In genomic region chr14:19796520-19797108, GRCh38 we compare ENCODE assay signal across 7 cellular contexts. TPM values are rescaled to one million over a fixed set of nuclear protein-coding genes. Genes with fewer than 3 reads are reported as not detected.
DNase-seq lines count a peak whose midpoint lies in the region; TF ChIP-seq lines count a peak whose summit lies in the region.
"Not testable (repeated sequence)": the region's sequence is repeated elsewhere in the genome, so short reads cannot be mapped to it uniquely, and the experiment has no call there.
"Had no signal": no experiment of that assay in that cellular context is flagged by ENCODE, and none has a peak within 500 bp of the region (broad histone marks: within the 10 kb centered on the region; RNA-seq: fewer than 3 reads in every experiment).

No MANE protein-coding gene starts in this region.

- not testable (repeated sequence) for H4K20me1 ChIP-seq in OCI-LY3 (ENCODE audit: insufficient read depth, low read length); SK-N-SH (ENCODE audit: insufficient read depth)

- H3K9me3 ChIP-seq in OCI-LY3 (ENCODE audit: insufficient read depth, low read length); SK-N-SH: not testable (repeated sequence)

- H3K9me3 Mint-ChIP-seq in MCF 10A (ENCODE audit: unreplicated experiment): not testable (repeated sequence)

- H3K27me3 ChIP-seq in OCI-LY3 (ENCODE audit: low read depth, low read length); SK-N-SH (ENCODE audit: insufficient read depth): not testable (repeated sequence)

- intact Hi-C loops in MCF 10A (cut with micrococcal nuclease): not testable (repeated sequence)

- H3K27me3 Mint-ChIP-seq in MCF 10A (ENCODE audit: insufficient read depth, unreplicated experiment): not testable (repeated sequence)

- TF ChIP-seq RAD21 in SK-N-SH (IDR thresholded peaks at IDR 0.05; ENCODE audit: low read length): not testable (repeated sequence)

- H3F3A ChIP-seq in SK-N-SH (replicated peaks; ENCODE audit: insufficient read depth): not testable (repeated sequence)

- BruUV-seq in MCF 10A (replicated peaks; lab: Mats Ljungman, UMichigan): not testable (repeated sequence)

- H3K9ac ChIP-seq in OCI-LY3 (ENCODE audit: low read length); SK-N-SH: not testable (repeated sequence)

- not testable (repeated sequence) for TF ChIP-seq EP300 in SK-N-SH (IDR thresholded peaks at IDR 0.05; ENCODE audit: borderline replicate concordance in 1 of 2, low read depth in 1 of 2, low read length in 1 of 2)

- H3K4me3 Mint-ChIP-seq in MCF 10A (ENCODE audit: unreplicated experiment): not testable (repeated sequence)

- POLR2A ChIA-PET in SK-N-SH (lab: Yijun Ruan, JAX); MCF 10A (lab: Yijun Ruan, JAX): not testable (repeated sequence)

- peak; percentile 6; the same call in 1 of the 2 replicates for TF ChIP-seq CTCF in OCI-LY3 (IDR thresholded peaks at IDR 0.05; ENCODE audit: low read depth, low read length)
- peak; percentile 25; the same call in 1 of the 2 replicates for TF ChIP-seq CTCF in SK-N-SH (IDR thresholded peaks at IDR 0.05)
- not testable (repeated sequence) for TF ChIP-seq CTCF in MCF 10A (IDR thresholded peaks at IDR 0.05; ENCODE audit: unreplicated experiment)

- not testable (repeated sequence) for H3K27ac ChIP-seq in OCI-LY3 (ENCODE audit: low read length); SK-N-SH (ENCODE audit: low read depth in 2 of 2, low read length in 1 of 2)

- not testable (repeated sequence) for H3K4me1 ChIP-seq in OCI-LY3 (ENCODE audit: low read length); SK-N-SH (ENCODE audit: control insufficient read depth in 1 of 2, insufficient read depth in 2 of 2, low read depth in 1 of 2, low read length in 1 of 2)

- 8% methylated on average over 10 of the region's 10 CpGs for WGBS in SK-N-SH (ENCODE audit: low lambda C conversion rate)

- H3K9me2 ChIP-seq in SK-N-SH: not testable (repeated sequence)

- H3K4me3 ChIP-seq in OCI-LY3 (ENCODE audit: low read length); SK-N-SH (ENCODE audit: low read depth in 2 of 2, low read length in 1 of 2): not testable (repeated sequence)

- H3K4me2 ChIP-seq in OCI-LY3 (ENCODE audit: low read length); SK-N-SH: not testable (repeated sequence)

- H3K4me1 Mint-ChIP-seq in MCF 10A (ENCODE audit: insufficient read depth, unreplicated experiment): not testable (repeated sequence)

- H3K36me3 Mint-ChIP-seq in MCF 10A (ENCODE audit: insufficient read depth, unreplicated experiment): not testable (repeated sequence)

- not testable (repeated sequence) for H3K27ac Mint-ChIP-seq in MCF 10A (ENCODE audit: low read depth, unreplicated experiment)

- H2AFZ ChIP-seq in OCI-LY3 (ENCODE audit: low read depth, low read length); SK-N-SH (ENCODE audit: low read depth): not testable (repeated sequence)

- H3K79me2 ChIP-seq in OCI-LY3 (ENCODE audit: low read length); SK-N-SH (ENCODE audit: insufficient read depth): not testable (repeated sequence)

- CTCF ChIA-PET in SK-N-SH (lab: Yijun Ruan, JAX): not testable (repeated sequence)
- CTCF ChIA-PET in MCF 10A (lab: Yijun Ruan, JAX): interaction anchor here (0.6 kb wide), 1 partner anchor 465 kb away, joined by 4 read pairs; no protein-coding TSS in a partner anchor

- peak; percentile 3 for DNase-seq in DMS53 (lab: John Stamatoyannopoulos, UW)
- peak; percentile 24 for DNase-seq in HT-29 (ENCODE audit: low spot score)
- peak; percentile 23 for DNase-seq in NCI-H2171 treated with DMSO at 0.1 percent for 48 hours (lab: John Stamatoyannopoulos, UW)
- not testable (repeated sequence) for DNase-seq in SK-N-SH
- DNase-seq in MCF 10A (ENCODE audit: unreplicated experiment): peak; percentile 11

- not testable (repeated sequence) for H3K36me3 ChIP-seq in OCI-LY3 (replicated peaks; ENCODE audit: low read depth, low read length); SK-N-SH (replicated peaks in 1 of 2; ENCODE audit: control insufficient read depth in 1 of 2, insufficient read depth in 2 of 2, low read length in 1 of 2)

RNA-seq across cellular contexts. Expression of gene OR4N2, which starts 7.0 kb away (rescaled TPM):
- total RNA-seq in HT-29 (2014; rRNA removed; shearing (Covaris generic)): not detected in 2 replicates
- not detected in 2 replicates for polyA plus RNA-seq in SK-N-SH (2012; rRNA removed)
- polyA plus RNA-seq in SK-N-SH (2012; cell fraction: cytosol; rRNA removed): not detected in 2 replicates
- not detected in 2 replicates for polyA plus RNA-seq in SK-N-SH (2012; cell fraction: nucleus; rRNA removed)
- not detected in 2 replicates for total RNA-seq in MCF 10A (2022)
- total RNA-seq: CD4-positive, CD25-positive, alpha-beta regulatory T cell had no signal
- polyA plus RNA-seq: CD4-positive, CD25-positive, alpha-beta regulatory T cell had no signal

RNA-seq across cellular contexts. Expression of gene OR4M1, which starts 23.3 kb away (rescaled TPM):
- not detected in 2 replicates for total RNA-seq in HT-29 (2014; rRNA removed; shearing (Covaris generic))
- not detected in 2 replicates for polyA plus RNA-seq in SK-N-SH (2012; rRNA removed)
- not detected in 2 replicates for polyA plus RNA-seq in SK-N-SH (2012; cell fraction: cytosol; rRNA removed)
- polyA plus RNA-seq in SK-N-SH (2012; cell fraction: nucleus; rRNA removed): not detected in 2 replicates
- total RNA-seq in MCF 10A (2022): not detected in 2 replicates
- total RNA-seq: CD4-positive, CD25-positive, alpha-beta regulatory T cell had no signal
- polyA plus RNA-seq: CD4-positive, CD25-positive, alpha-beta regulatory T cell had no signal

RNA-seq across cellular contexts. Expression of gene OR4Q3, which starts 53.2 kb away (rescaled TPM):
- not detected in 2 replicates for total RNA-seq in HT-29 (2014; rRNA removed; shearing (Covaris generic))
- not detected in 2 replicates for polyA plus RNA-seq in SK-N-SH (2012; rRNA removed)
- not detected in 2 replicates for polyA plus RNA-seq in SK-N-SH (2012; cell fraction: cytosol; rRNA removed)
- not detected in 2 replicates for polyA plus RNA-seq in SK-N-SH (2012; cell fraction: nucleus; rRNA removed)
- total RNA-seq in MCF 10A (2022): not detected in 2 replicates
- total RNA-seq: CD4-positive, CD25-positive, alpha-beta regulatory T cell had no signal
- polyA plus RNA-seq: CD4-positive, CD25-positive, alpha-beta regulatory T cell had no signal
